Comparison of ENCODE assay signal across 22 cellular contexts in genomic region chr6:159074866-159075265, GRCh38. TPM values are rescaled to one million over a fixed set of nuclear protein-coding genes. Genes with fewer than 3 reads are reported as not detected.
"Had no signal": no experiment of that assay in that cellular context is flagged by ENCODE, and none has a peak within 500 bp of the region (broad histone marks: within the 10 kb centered on the region; RNA-seq: fewer than 3 reads in every experiment).

No MANE protein-coding gene starts in this region.

- H3K36me3 Mint-ChIP-seq: natural killer cell treated with Interleukin-12 subunit alpha and Interleukin-12 subunit beta and Interleukin-15 and Interleukin-18, amount 100 ng/mL, for 72 hours; T-cell; type B pancreatic cell; WTC11 had no signal

- DNase-seq: activated CD4-positive, alpha-beta T cell treated with anti-CD3 and anti-CD28 coated beads, Interleukin-2, amount 10 ng/mL, durations not matched to agents 7 days and 5 days; activated effector memory CD4-positive, alpha-beta T cell treated with Interleukin-2 at 50 U/mL for 16 hours; activated naive CD8-positive, alpha-beta T cell treated with anti-CD3 and anti-CD28 coated beads, Interleukin-2, amount 10 ng/mL, durations not matched to agents 7 days and 5 days; activated T-cell treated with anti-CD3 and anti-CD28 coated beads, Interleukin-2, amount 50 U/mL, for 1 hour; cortex of kidney; effector CD8-positive, alpha-beta T cell; gastrocnemius medialis; left lung; sigmoid colon; stimulated activated naive CD4-positive, alpha-beta T cell; T-cell; T1000 had no signal

- H3K27me3 ChIP-seq: ascending aorta, cardiac muscle cell, gastrocnemius medialis had no signal

- H3K27ac Mint-ChIP-seq: activated CD4-positive, alpha-beta T cell treated with anti-CD3 and anti-CD28 coated beads, Interleukin-2, amount 10 ng/mL, durations not matched to agents 7 days and 5 days; activated naive CD8-positive, alpha-beta T cell treated with anti-CD3 and anti-CD28 coated beads, Interleukin-2, amount 10 ng/mL, durations not matched to agents 7 days and 5 days; memory B cell; T-cell; type B pancreatic cell; WTC11 had no signal

- H3K27ac ChIP-seq: ascending aorta, cardiac muscle cell, epithelial cell of prostate, gastrocnemius medialis, heart right ventricle, left lung, sigmoid colon, suprapubic skin had no signal

- H3K9me3 Mint-ChIP-seq: memory B cell; natural killer cell treated with Interleukin-12 subunit alpha and Interleukin-12 subunit beta and Interleukin-15 and Interleukin-18, amount 100 ng/mL, for 72 hours; T-cell; type B pancreatic cell; WTC11 had no signal

- H3K4me3 ChIP-seq: ascending aorta, gastrocnemius medialis, left lung, sigmoid colon, suprapubic skin had no signal

- ATAC-seq: natural killer cell treated with Interleukin-12 subunit alpha and Interleukin-12 subunit beta and Interleukin-15 and Interleukin-18, amount 100 ng/mL, for 72 hours; T-cell had no signal

- H3K36me3 ChIP-seq: ascending aorta, cardiac muscle cell, gastrocnemius medialis, heart right ventricle, left lung, sigmoid colon, suprapubic skin had no signal

- H3K27me3 Mint-ChIP-seq: memory B cell had no signal

- H3K4me3 Mint-ChIP-seq: activated CD4-positive, alpha-beta T cell treated with anti-CD3 and anti-CD28 coated beads, Interleukin-2, amount 10 ng/mL, durations not matched to agents 7 days and 5 days; activated naive CD8-positive, alpha-beta T cell treated with anti-CD3 and anti-CD28 coated beads, Interleukin-2, amount 10 ng/mL, durations not matched to agents 7 days and 5 days; natural killer cell treated with Interleukin-12 subunit alpha and Interleukin-12 subunit beta and Interleukin-15 and Interleukin-18, amount 100 ng/mL, for 72 hours; T-cell had no signal

- H3K9me3 ChIP-seq: ascending aorta, gastrocnemius medialis, heart right ventricle, left lung, sigmoid colon, suprapubic skin had no signal

- H3K4me1 ChIP-seq: ascending aorta, gastrocnemius medialis, sigmoid colon, suprapubic skin had no signal

RNA-seq across cellular contexts. Expression of gene TAGAP, which starts 30.1 kb away (rescaled TPM):
- total RNA-seq: cardiac muscle cell, pulmonary artery endothelial cell had no signal
